17 cellular contexts compared by ENCODE assay signal in the genomic region with DNA sequence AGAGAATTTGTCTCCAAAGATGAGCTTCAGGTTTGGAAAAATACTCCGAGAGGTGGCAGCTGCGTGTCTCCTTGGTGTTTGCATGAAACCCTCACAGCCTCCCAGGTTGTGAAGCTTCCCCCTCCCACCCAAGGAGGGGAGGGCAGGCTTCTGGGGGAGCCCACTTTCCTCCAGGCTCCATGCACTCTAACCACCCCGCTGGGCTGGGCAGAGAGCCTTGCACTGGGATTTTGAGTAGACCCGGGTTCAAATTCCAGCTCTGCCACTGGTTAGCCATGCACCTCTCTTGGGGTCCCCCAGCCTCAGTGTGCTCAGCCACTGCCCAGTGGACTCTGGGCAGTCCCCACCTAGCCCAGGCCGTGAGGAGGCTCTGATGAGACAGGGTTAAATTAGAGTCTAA. TPM values are rescaled to one million over a fixed set of nuclear protein-coding genes. Genes with fewer than 3 reads are reported as not detected.
DNase-seq lines count a peak whose midpoint lies in the region; ATAC-seq and TF ChIP-seq lines count a peak whose summit lies in the region.
"Had no signal": no experiment of that assay in that cellular context is flagged by ENCODE, and none has a peak within 500 bp of the region (broad histone marks: within the 10 kb centered on the region; RNA-seq: fewer than 3 reads in every experiment).

No MANE protein-coding gene starts in this region.

- peaks cover 3% of the 10 kb centered on the region for H3K9me3 Mint-ChIP-seq in neural progenitor cell
- H3K9me3 Mint-ChIP-seq: CD4-positive, alpha-beta T cell; CD8-positive, alpha-beta T cell had no signal

- H3K27ac Mint-ChIP-seq in neural progenitor cell = no peak overlapping the region
- H3K27ac Mint-ChIP-seq: B cell; CD4-positive, alpha-beta T cell; CD8-positive, alpha-beta T cell had no signal

- peaks cover 19% of the 10 kb centered on the region for H3K79me2 ChIP-seq in neural progenitor cell (ENCODE audit: low read depth)

- H3K4me2 ChIP-seq in neural progenitor cell = peak overlapping the region; percentile 69
- H3K4me2 ChIP-seq: A549; BLaER1 treated with 17β-estradiol and CSF1 and Interleukin-3, amounts not matched to agents 10 nM and 100 nM had no signal

- H3K27ac ChIP-seq in left ventricle myocardium inferior (replicated peaks) (no peak overlapping the region), neural progenitor cell (no peak overlapping the region)
- H3K27ac ChIP-seq: 22Rv1; A549; BLaER1 treated with 17β-estradiol and CSF1 and Interleukin-3, amounts not matched to agents 10 nM and 100 nM; C4-2B had no signal

- no peak overlapping the region for H3K4me3 Mint-ChIP-seq in neural progenitor cell
- H3K4me3 Mint-ChIP-seq: B cell; CD4-positive, alpha-beta T cell; CD8-positive, alpha-beta T cell had no signal

- peaks cover 29% of the 10 kb centered on the region for H3F3A ChIP-seq in neural progenitor cell (ENCODE audit: low read depth)

- intact Hi-C loops in Right ventricle myocardium inferior (cut with DNase I) = no loop called here
- intact Hi-C loops in left ventricle myocardium inferior (cut with micrococcal nuclease) = no loop called here

- TF ChIP-seq CTCF in left ventricle myocardium inferior (IDR thresholded peaks at IDR 0.05; ENCODE audit: borderline replicate concordance) (no peak), neural progenitor cell (IDR thresholded peaks at IDR 0.05) (no peak)

- H3K4me3 ChIP-seq in left ventricle myocardium inferior (no peak overlapping the region), neural progenitor cell (no peak overlapping the region)
- H3K4me3 ChIP-seq: A549; BLaER1 treated with 17β-estradiol and CSF1 and Interleukin-3, amounts not matched to agents 10 nM and 100 nM had no signal

- H3K4me1 Mint-ChIP-seq in neural progenitor cell = peaks cover 76% of the 10 kb centered on the region
- H3K4me1 Mint-ChIP-seq: B cell had no signal

- no peaks in the 10 kb centered on the region for H3K36me3 ChIP-seq in left ventricle myocardium inferior
- no peaks in the 10 kb centered on the region for H3K36me3 ChIP-seq in neural progenitor cell
- H3K36me3 ChIP-seq: BLaER1 treated with 17β-estradiol and CSF1 and Interleukin-3, amounts not matched to agents 10 nM and 100 nM had no signal

- ATAC-seq in Right ventricle myocardium inferior (no peak), GM21528 (IDR thresholded peaks at IDR 0.05; ENCODE audit: low FRiP score, unreplicated experiment) (no peak), GM18519 (IDR thresholded peaks at IDR 0.05; ENCODE audit: low FRiP score, unreplicated experiment) (no peak)
- ATAC-seq: A549; CD8-positive, alpha-beta T cell had no signal

- peaks cover 5% of the 10 kb centered on the region for H4K20me1 ChIP-seq in neural progenitor cell (ENCODE audit: low read depth)

- H3K4me1 ChIP-seq in left ventricle myocardium inferior = no peaks in the 10 kb centered on the region
- peaks cover 62% of the 10 kb centered on the region for H3K4me1 ChIP-seq in neural progenitor cell
- H3K4me1 ChIP-seq: A549, Caco-2 had no signal

- no peak overlapping the region for H2AFZ ChIP-seq in neural progenitor cell (replicated peaks)

- no peak overlapping the region for H3K9ac ChIP-seq in neural progenitor cell
- H3K9ac ChIP-seq: BLaER1 treated with 17β-estradiol and CSF1 and Interleukin-3, amounts not matched to agents 10 nM and 100 nM had no signal

- no peaks in the 10 kb centered on the region for H3K36me3 Mint-ChIP-seq in neural progenitor cell
- H3K36me3 Mint-ChIP-seq: CD8-positive, alpha-beta T cell had no signal

- H3K27me3 Mint-ChIP-seq in neural progenitor cell (ENCODE audit: insufficient read depth, low read depth) = peaks cover 22% of the 10 kb centered on the region

- peaks cover 100% of the 10 kb centered on the region for H3K27me3 ChIP-seq in left ventricle myocardium inferior (ENCODE audit: low read depth)
- H3K27me3 ChIP-seq in neural progenitor cell = peaks cover 16% of the 10 kb centered on the region

- no peaks in the 10 kb centered on the region for H3K9me3 ChIP-seq in left ventricle myocardium inferior (replicated peaks)
- no peaks in the 10 kb centered on the region for H3K9me3 ChIP-seq in neural progenitor cell (ENCODE audit: low read depth)
- H3K9me3 ChIP-seq: A549, Caco-2 had no signal

- DNase-seq in Right ventricle myocardium inferior (ENCODE audit: missing footprints) (peak; percentile 68), left ventricle myocardium inferior (no peak), neural progenitor cell (ENCODE audit: low spot score) (no peak)
- DNase-seq: AML-193; Caco-2; Calu3; CD4-positive, alpha-beta T cell; CD8-positive, alpha-beta T cell; GF-D8 had no signal

RNA-seq across cellular contexts. Expression of a gene that starts 4.3 kb away (rescaled TPM):
- total RNA-seq in Right ventricle myocardium inferior (52.3 TPM), left ventricle myocardium inferior (2.8 TPM), neural progenitor cell (ENCODE audit: low replicate concordance) (312 and 1,018 TPM in 2 replicates)
- total RNA-seq: A172; B cell; Caco-2; Calu3; CD4-positive, alpha-beta T cell; CD8-positive, alpha-beta T cell had no signal

Comparison
In these comparisons a context has a peak if more than half of its experiments do, and no peak if none do; other contexts are left out.
1. RNA of a gene that starts 4.3 kb away (total RNA-seq): 312 to 1,018 TPM in neural progenitor cell and 52.3 TPM in Right ventricle myocardium inferior (single experiment); 2.8 TPM in left ventricle myocardium inferior (single experiment); every median in the first group is over 10 times any median in the second.